ENCODE assay signal across 36 cellular contexts in the genomic region with DNA sequence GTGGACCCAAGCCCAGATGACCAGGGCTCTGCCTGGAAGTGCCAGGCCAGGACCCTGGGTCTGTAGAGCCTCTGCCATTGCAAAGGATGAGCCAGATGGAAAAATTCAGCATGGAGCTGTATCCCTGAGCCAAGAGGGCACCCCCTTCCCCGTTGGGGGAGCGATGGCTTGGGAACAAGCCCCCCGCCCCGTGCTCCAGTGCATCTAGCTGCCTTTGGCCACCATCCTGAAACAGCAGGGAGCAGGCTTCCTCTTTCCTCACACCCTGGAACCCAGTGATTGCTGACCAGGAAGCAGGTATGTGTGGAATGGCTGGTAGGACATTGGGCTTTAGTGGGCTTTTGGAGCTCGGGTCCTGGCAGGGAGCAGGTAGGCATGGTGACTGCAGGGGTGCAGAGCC. TPM values are rescaled to one million over a fixed set of nuclear protein-coding genes. Genes with fewer than 3 reads are reported as not detected.
"Had no signal": no experiment of that assay in that cellular context is flagged by ENCODE, and none has a peak within 500 bp of the region (broad histone marks: within the 10 kb centered on the region; RNA-seq: fewer than 3 reads in every experiment).

No MANE protein-coding gene starts in this region.

- H3K4me1 ChIP-seq: ascending aorta, breast epithelium had no signal

- H3K27ac ChIP-seq: ascending aorta, brain microvascular endothelial cell, breast epithelium, WERI-Rb-1 had no signal

- H3K4me3 ChIP-seq: ascending aorta, breast epithelium had no signal

- ATAC-seq: activated CD4-positive, alpha-beta T cell treated with anti-CD3 and anti-CD28 coated beads for 36 hours; activated CD4-positive, CD25-positive, alpha-beta regulatory T cell treated with anti-CD3 and anti-CD28 coated beads, Interleukin-2, amount 50 U/mL, for 24 hours; activated CD8-positive, alpha-beta memory T cell treated with anti-CD3 and anti-CD28 coated beads, Interleukin-2, amount 10 ng/mL, durations not matched to agents 7 days and 5 days; activated CD8-positive, alpha-beta T cell treated with anti-CD3 and anti-CD28 coated beads, Interleukin-2, amount 10 ng/mL, durations not matched to agents 7 days and 5 days; activated naive CD8-positive, alpha-beta T cell treated with anti-CD3 and anti-CD28 coated beads, Interleukin-2, amount 50 U/mL, for 24 hours; WTC11 had no signal

- H3K27me3 ChIP-seq: ascending aorta, brain microvascular endothelial cell had no signal

- DNase-seq: activated CD4-positive, alpha-beta memory T cell treated with anti-CD3 and anti-CD28 coated beads, Interleukin-2, amount 10 ng/mL, durations not matched to agents 7 days and 5 days; activated CD4-positive, alpha-beta T cell treated with anti-CD3 and anti-CD28 coated beads for 1 hour; activated CD4-positive, alpha-beta T cell treated with anti-CD3 and anti-CD28 coated beads for 36 hours; activated CD4-positive, alpha-beta T cell treated with anti-CD3 and anti-CD28 coated beads for 48 hours; activated CD4-positive, alpha-beta T cell treated with anti-CD3 and anti-CD28 coated beads, Interleukin-2, amount 10 ng/mL, durations not matched to agents 7 days and 5 days; activated CD4-positive, alpha-beta T cell treated with anti-CD3 and anti-CD28 coated beads, Interleukin-2, amount 50 U/mL, for 48 hours; activated CD4-positive, CD25-positive, alpha-beta regulatory T cell; activated CD8-positive, alpha-beta memory T cell treated with anti-CD3 and anti-CD28 coated beads for 24 hours; activated CD8-positive, alpha-beta memory T cell treated with anti-CD3 and anti-CD28 coated beads, Interleukin-2, amount 10 ng/mL, durations not matched to agents 7 days and 5 days; activated CD8-positive, alpha-beta memory T cell treated with anti-CD3 and anti-CD28 coated beads, Interleukin-2, amount 50 U/mL, for 48 hours; activated CD8-positive, alpha-beta T cell treated with anti-CD3 and anti-CD28 coated beads, Interleukin-2, amount 10 ng/mL, durations not matched to agents 7 days and 5 days; activated effector memory CD4-positive, alpha-beta T cell treated with Interleukin-2 at 50 U/mL for 16 hours; activated gamma-delta T cell; activated naive CD4-positive, alpha-beta T cell treated with anti-CD3 and anti-CD28 coated beads, Interleukin-2, amount 10 ng/mL, durations not matched to agents 7 days and 5 days; activated naive CD4-positive, alpha-beta T cell treated with Interleukin-2 at 50 U/mL for 16 hours; activated naive CD8-positive, alpha-beta T cell treated with anti-CD3 and anti-CD28 coated beads, Interleukin-2, amount 10 ng/mL, durations not matched to agents 7 days and 5 days; activated naive CD8-positive, alpha-beta T cell treated with anti-CD3 and anti-CD28 coated beads, Interleukin-2, amount 50 U/mL, for 24 hours; activated T-cell treated with anti-CD3 and anti-CD28 coated beads, Interleukin-2, amount 50 U/mL, for 24 hours; activated T-cell treated with anti-CD3 and anti-CD28 coated beads, Interleukin-2, amount 50 U/mL, for 48 hours; amygdala; anterior cingulate cortex; brain microvascular endothelial cell; central memory CD4-positive, alpha-beta T cell; SW 1271; T-helper 1 cell; T-helper 2 cell; T-helper 9 cell; WERI-Rb-1 had no signal

- H3K36me3 ChIP-seq: ascending aorta, brain microvascular endothelial cell, breast epithelium, WERI-Rb-1 had no signal

- H3K9me3 ChIP-seq: ascending aorta, breast epithelium had no signal

- FAIRE-seq: TTC549 had no signal

RNA-seq across cellular contexts. Expression of a gene that starts 2.2 kb away (rescaled TPM):
- total RNA-seq: activated CD4-positive, alpha-beta memory T cell treated with anti-CD3 and anti-CD28 coated beads, Interleukin-2, amount 10 ng/mL, durations not matched to agents 7 days and 5 days; activated CD4-positive, alpha-beta T cell treated with anti-CD3 and anti-CD28 coated beads for 36 hours; activated CD4-positive, alpha-beta T cell treated with anti-CD3 and anti-CD28 coated beads, Interleukin-2, amount 10 ng/mL, durations not matched to agents 7 days and 5 days; activated CD8-positive, alpha-beta memory T cell treated with anti-CD3 and anti-CD28 coated beads, Interleukin-2, amount 10 ng/mL, durations not matched to agents 7 days and 5 days; activated CD8-positive, alpha-beta T cell treated with anti-CD3 and anti-CD28 coated beads, Interleukin-2, amount 10 ng/mL, durations not matched to agents 7 days and 5 days; activated naive CD8-positive, alpha-beta T cell treated with anti-CD3 and anti-CD28 coated beads, Interleukin-2, amount 10 ng/mL, durations not matched to agents 7 days and 5 days; activated T-helper 2 cell treated with anti-CD3 and anti-CD28 coated beads, Interferon-gamma antibody, Interleukin-2, Interleukin-4, amounts not matched to agents 10 μg/mL and 5 μg/mL and 100 μg/mL, durations not matched to agents 14 hours and 24 hours and 36 hours; ascending aorta; breast epithelium; cardiac septum; WTC11 had no signal
- polyA plus RNA-seq: adipose tissue had no signal

RNA-seq across cellular contexts. Expression of a gene that starts 54.9 kb away (rescaled TPM):
- total RNA-seq: activated CD4-positive, alpha-beta memory T cell treated with anti-CD3 and anti-CD28 coated beads, Interleukin-2, amount 10 ng/mL, durations not matched to agents 7 days and 5 days; activated CD4-positive, alpha-beta T cell treated with anti-CD3 and anti-CD28 coated beads for 36 hours; activated CD4-positive, alpha-beta T cell treated with anti-CD3 and anti-CD28 coated beads, Interleukin-2, amount 10 ng/mL, durations not matched to agents 7 days and 5 days; activated CD8-positive, alpha-beta memory T cell treated with anti-CD3 and anti-CD28 coated beads, Interleukin-2, amount 10 ng/mL, durations not matched to agents 7 days and 5 days; activated CD8-positive, alpha-beta T cell treated with anti-CD3 and anti-CD28 coated beads, Interleukin-2, amount 10 ng/mL, durations not matched to agents 7 days and 5 days; activated naive CD8-positive, alpha-beta T cell treated with anti-CD3 and anti-CD28 coated beads, Interleukin-2, amount 10 ng/mL, durations not matched to agents 7 days and 5 days; activated T-helper 2 cell treated with anti-CD3 and anti-CD28 coated beads, Interferon-gamma antibody, Interleukin-2, Interleukin-4, amounts not matched to agents 10 μg/mL and 5 μg/mL and 100 μg/mL, durations not matched to agents 14 hours and 24 hours and 36 hours; ascending aorta had no signal
